Comparison of ENCODE assay signal across 15 cellular contexts in the genomic region with DNA sequence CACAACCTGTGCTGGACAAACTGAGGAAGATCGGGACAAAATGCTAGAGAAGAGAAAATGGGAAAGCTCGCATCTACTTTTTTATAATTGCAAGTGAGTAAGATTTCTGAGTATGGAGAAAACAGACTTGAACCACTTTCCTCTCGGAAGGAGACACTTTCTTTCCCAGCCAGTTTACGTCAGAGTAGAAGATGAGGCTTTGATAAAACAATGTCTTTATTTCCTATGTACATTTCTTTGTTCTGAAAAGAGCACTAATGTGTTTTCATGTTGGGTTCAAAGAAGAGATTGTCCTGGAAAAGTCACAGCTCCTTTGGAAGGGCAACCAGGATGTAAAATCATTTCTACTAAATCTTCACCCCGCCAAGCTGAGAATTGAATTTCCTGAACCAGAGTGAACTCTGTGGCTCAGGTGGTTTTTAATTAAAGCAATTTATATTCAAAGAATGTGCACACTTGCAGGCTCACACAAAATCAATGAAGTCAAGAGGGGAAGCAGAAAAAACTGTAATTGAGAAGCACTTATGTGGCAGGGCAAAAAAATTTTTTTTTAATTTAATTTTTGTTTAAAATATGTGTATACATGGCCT. TPM values are rescaled to one million over a fixed set of nuclear protein-coding genes. Genes with fewer than 3 reads are reported as not detected.
A peak's percentile ranks its signal among the peaks of the same experiment; 100 is the strongest.
DNase-seq lines count a peak whose midpoint lies in the region; ATAC-seq, FAIRE-seq and TF ChIP-seq lines count a peak whose summit lies in the region.
"Had no signal": no experiment of that assay in that cellular context is flagged by ENCODE, and none has a peak within 500 bp of the region (broad histone marks: within the 10 kb centered on the region; RNA-seq: fewer than 3 reads in every experiment).

No MANE protein-coding gene starts in this region.

- peak overlapping the region; percentile 65 for H3K4me2 ChIP-seq in keratinocyte (ENCODE audit: control insufficient read depth, extremely low read depth, insufficient read depth, low read depth, low read length)
- H3K4me2 ChIP-seq: PC-9 had no signal

- H3K36me3 ChIP-seq in left ventricle myocardium inferior: no peaks in the 10 kb centered on the region
- no peaks in the 10 kb centered on the region for H3K36me3 ChIP-seq in RWPE2 (ENCODE audit: low read depth)
- no peaks in the 10 kb centered on the region for H3K36me3 ChIP-seq in keratinocyte (ENCODE audit: control insufficient read depth in 2 of 2, extremely low read depth in 1 of 2, insufficient read depth in 2 of 2, low read length in 2 of 2)

- DNase-seq in left ventricle myocardium inferior: no peak
- no peak for DNase-seq in cardiac septum (ENCODE audit: low spot score)
- no peak for DNase-seq in RWPE2 (ENCODE audit: low spot score)
- DNase-seq in keratinocyte (ENCODE audit: low read depth, low spot score): no peak
- no peak for DNase-seq in substantia nigra (lab: John Stamatoyannopoulos, UW)
- no peak for DNase-seq in NCI-H1694 treated with DMSO at 0.1 percent for 48 hours (lab: John Stamatoyannopoulos, UW)
- DNase-seq in OCI-M2 (lab: John Stamatoyannopoulos, UW; ENCODE audit: unreplicated experiment): no peak
- DNase-seq: COR-L47, DMS153, NCI-H1436 treated with DMSO at 0.1 percent for 48 hours, NCI-H524, PC-9, SHP77 had no signal

- no peaks in the 10 kb centered on the region for H3K9me3 ChIP-seq in left ventricle myocardium inferior (replicated peaks)
- H3K9me3 ChIP-seq in RWPE2 (ENCODE audit: severe bottlenecking): no peaks in the 10 kb centered on the region
- no peaks in the 10 kb centered on the region for H3K9me3 ChIP-seq in keratinocyte (ENCODE audit: control insufficient read depth, low read depth, low read length)

- H3K79me2 ChIP-seq in keratinocyte (ENCODE audit: control insufficient read depth, insufficient read depth, low read length): no peaks in the 10 kb centered on the region

- H3K4me1 ChIP-seq in left ventricle myocardium inferior (peaks cover 38% of the 10 kb centered on the region), RWPE2 (ENCODE audit: insufficient read depth, poor library complexity, severe bottlenecking) (peaks cover 38% of the 10 kb centered on the region), keratinocyte (ENCODE audit: control insufficient read depth, extremely low read depth, insufficient read depth, low read length) (peaks cover 45% of the 10 kb centered on the region)

- H3K9me1 ChIP-seq in keratinocyte (ENCODE audit: control insufficient read depth, extremely low read depth, insufficient read depth, low read length): no peaks in the 10 kb centered on the region

- no peak overlapping the region for H3K4me3 ChIP-seq in left ventricle myocardium inferior
- H3K4me3 ChIP-seq in RWPE2 (ENCODE audit: severe bottlenecking): no peak overlapping the region
- H3K4me3 ChIP-seq in keratinocyte (ENCODE audit: control insufficient read depth in 2 of 3, extremely low read depth in 1 of 3, insufficient read depth in 2 of 3, low read depth in 1 of 3, low read length in 3 of 3): no peak overlapping the region
- H3K4me3 ChIP-seq: PC-9 had no signal

- no peak overlapping the region for H3K9ac ChIP-seq in keratinocyte (ENCODE audit: control insufficient read depth, extremely low read depth, insufficient read depth, low read length)

- H3K27me3 ChIP-seq in left ventricle myocardium inferior (ENCODE audit: low read depth) (no peaks in the 10 kb centered on the region), RWPE2 (ENCODE audit: insufficient read depth, poor library complexity, severe bottlenecking) (no peaks in the 10 kb centered on the region), keratinocyte (ENCODE audit: control insufficient read depth, extremely low read depth, insufficient read depth, low read length) (no peaks in the 10 kb centered on the region)

- peak overlapping the region; percentile 63 for H2AFZ ChIP-seq in keratinocyte (ENCODE audit: control insufficient read depth, low read length)
- H2AFZ ChIP-seq: PC-9 had no signal

- no peak for TF ChIP-seq CTCF in left ventricle myocardium inferior (IDR thresholded peaks at IDR 0.05; ENCODE audit: borderline replicate concordance)
- TF ChIP-seq CTCF in RWPE2 (IDR thresholded peaks at IDR 0.05; ENCODE audit: poor library complexity, severe bottlenecking): no peak
- TF ChIP-seq CTCF in keratinocyte (optimal IDR thresholded peaks at IDR 0.05 in 1 of 3, IDR thresholded peaks at IDR 0.05 in 1 of 3, conservative IDR thresholded peaks at IDR 0.05 in 1 of 3; ENCODE audit: extremely low read depth in 1 of 3, insufficient read depth in 2 of 3, low read length in 3 of 3): no peak

- dilution Hi-C loops in keratinocyte (cut with MboI; ENCODE audit: extremely low pct_ligation_motif_present, low sequenced_read_pairs): no loop called here

- intact Hi-C loops in left ventricle myocardium inferior (cut with micrococcal nuclease): no loop called here
- intact Hi-C loops in cardiac septum (cut with DNase I): loop anchor here (1.0 to 5.0 kb wide), 2 partner anchors 24 to 67 kb away; no protein-coding TSS in a partner anchor

- H4K20me1 ChIP-seq in keratinocyte (ENCODE audit: control insufficient read depth, extremely low read depth, insufficient read depth, low read length): no peaks in the 10 kb centered on the region

- no peak for FAIRE-seq in keratinocyte (lab: Jason Lieb, UNC)

- peak overlapping the region; percentile 75 for H3K27ac ChIP-seq in left ventricle myocardium inferior (replicated peaks)
- H3K27ac ChIP-seq in RWPE2 (ENCODE audit: poor library complexity, severe bottlenecking): peak overlapping the region; percentile 30
- H3K27ac ChIP-seq in keratinocyte (ENCODE audit: control insufficient read depth, insufficient read depth, low read length): peak overlapping the region; percentile 51
- H3K27ac ChIP-seq in substantia nigra (ENCODE audit: low read depth, low read length, poor library complexity, severe bottlenecking): peak overlapping the region; percentile 18
- H3K27ac ChIP-seq: PC-9 had no signal

- ATAC-seq in RWPE2 (ENCODE audit: low read depth) (no peak), GM21447 (IDR thresholded peaks at IDR 0.05; ENCODE audit: unreplicated experiment) (no peak)
- ATAC-seq: HCT116 had no signal

RNA-seq across cellular contexts. Expression of a gene that starts 23.4 kb away (rescaled TPM):
- total RNA-seq in left ventricle myocardium inferior (42.0 TPM), cardiac septum (38.9 TPM)
- 258 to 441 TPM (median 273 TPM) in 3 replicates for polyA plus RNA-seq in keratinocyte
- 360 TPM for polyA plus RNA-seq in keratinocyte (2011; ENCODE audit: low read depth)
- 148 and 205 TPM in 2 replicates for polyA plus RNA-seq in keratinocyte (2011; cell fraction: cytosol; rRNA removed)
- 661 and 820 TPM in 2 replicates for polyA plus RNA-seq in keratinocyte (2011; cell fraction: nucleus; rRNA removed)
- 169 and 660 TPM in 2 replicates for polyA plus RNA-seq in keratinocyte (2012; ENCODE audit: low replicate concordance)
- 374 to 691 TPM (median 492 TPM) in 3 replicates for polyA minus RNA-seq in keratinocyte
- 252 TPM for polyA minus RNA-seq in keratinocyte (2011; cell fraction: cytosol; rRNA and poly(A)+ RNA removed)
- polyA minus RNA-seq in keratinocyte (2011; cell fraction: nucleus; rRNA and poly(A)+ RNA removed): 750 and 1,558 TPM in 2 replicates

Comparison
In these comparisons a context has a peak if more than half of its experiments do, and no peak if none do; other contexts are left out.
1. H3K27ac ChIP-seq: peak in every context shown above with its lines; median percentile 75 in left ventricle myocardium inferior; 51 in keratinocyte; 30 in RWPE2; 18 in substantia nigra.